Comparison of ENCODE assay signal across 14 cellular contexts in the genomic region with DNA sequence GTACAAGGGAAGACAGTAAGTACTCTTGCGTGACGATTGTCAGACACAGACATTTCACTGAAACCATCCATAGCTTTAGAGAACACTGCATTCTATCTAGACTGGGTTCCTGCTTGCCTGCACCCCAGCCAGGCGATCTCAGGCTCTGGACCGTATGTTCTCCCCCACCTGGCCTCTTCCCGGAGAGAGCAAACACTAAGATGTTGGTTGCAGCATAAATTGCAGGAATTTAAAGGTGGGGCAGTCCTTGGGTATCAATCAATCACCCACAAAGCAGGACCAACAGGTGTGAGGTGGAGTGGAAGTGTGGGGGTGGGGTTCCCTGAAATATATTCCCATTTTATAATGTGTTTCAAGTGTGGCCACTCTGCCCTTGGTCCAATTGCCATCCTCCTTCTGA.
"Had no signal": no experiment of that assay in that cellular context is flagged by ENCODE, and none has a peak within 500 bp of the region (broad histone marks: within the 10 kb centered on the region; RNA-seq: fewer than 3 reads in every experiment).

No MANE protein-coding gene starts in this region.

- DNase-seq: activated CD4-positive, alpha-beta memory T cell treated with anti-CD3 and anti-CD28 coated beads, Interleukin-2, amount 10 ng/mL, durations not matched to agents 7 days and 5 days; activated gamma-delta T cell; amniotic stem cell; body of pancreas; cortex of kidney; effector memory CD4-positive, alpha-beta T cell; hippocampal formation; retina; stimulated activated CD4-positive, alpha-beta T cell treated with anti-CD3 and anti-CD28 coated beads, Interleukin-4, amount 100 ng/mL, for 24 hours; stomach had no signal

- H3K4me3 ChIP-seq: body of pancreas, stomach, thoracic aorta had no signal

- H3K9me3 ChIP-seq: body of pancreas, stomach, thoracic aorta had no signal

- H3K27ac ChIP-seq: body of pancreas, parathyroid adenoma, stomach, thoracic aorta had no signal

- H3K9ac ChIP-seq: parathyroid adenoma had no signal

- H3K4me3 Mint-ChIP-seq: activated CD4-positive, alpha-beta memory T cell treated with anti-CD3 and anti-CD28 coated beads, Interleukin-2, amount 10 ng/mL, durations not matched to agents 7 days and 5 days; T-helper 2 cell treated with Interferon-gamma antibody and Interleukin-4, amounts not matched to agents 5 μg/mL and 100 μg/mL, for 36 hours had no signal

- H3K27ac Mint-ChIP-seq: activated CD4-positive, alpha-beta memory T cell treated with anti-CD3 and anti-CD28 coated beads, Interleukin-2, amount 10 ng/mL, durations not matched to agents 7 days and 5 days; T-helper 2 cell treated with Interferon-gamma antibody and Interleukin-4, amounts not matched to agents 5 μg/mL and 100 μg/mL, for 36 hours had no signal

- H3K27me3 ChIP-seq: body of pancreas had no signal

- H3K9me3 Mint-ChIP-seq: activated CD4-positive, alpha-beta memory T cell treated with anti-CD3 and anti-CD28 coated beads, Interleukin-2, amount 10 ng/mL, durations not matched to agents 7 days and 5 days; T-helper 2 cell treated with Interferon-gamma antibody and Interleukin-4, amounts not matched to agents 5 μg/mL and 100 μg/mL, for 36 hours had no signal

- H3K4me1 ChIP-seq: body of pancreas, parathyroid adenoma, stomach had no signal

- ATAC-seq: activated CD4-positive, CD25-positive, alpha-beta regulatory T cell treated with anti-CD3 and anti-CD28 coated beads, Interleukin-2, amount 50 U/mL, for 24 hours; body of pancreas had no signal

- H3K36me3 ChIP-seq: stomach, thoracic aorta had no signal

- H2AFZ ChIP-seq: parathyroid adenoma had no signal

- H3K79me2 ChIP-seq: parathyroid adenoma had no signal
